14 cellular contexts compared by ENCODE assay signal in genomic region chr17:75643033-75644017, GRCh38. TPM values are rescaled to one million over a fixed set of nuclear protein-coding genes. Genes with fewer than 3 reads are reported as not detected.
DNase-seq lines count a peak whose midpoint lies in the region; ATAC-seq and TF ChIP-seq lines count a peak whose summit lies in the region.
"Had no signal": no experiment of that assay in that cellular context is flagged by ENCODE, and none has a peak within 500 bp of the region (broad histone marks: within the 10 kb centered on the region; RNA-seq: fewer than 3 reads in every experiment).

No MANE protein-coding gene starts in this region.

- no peak for TF ChIP-seq POLR2A in vagina (IDR thresholded peaks at IDR 0.05)

- peaks cover 3% of the 10 kb centered on the region for H3K27me3 Mint-ChIP-seq in nephron progenitor cell (ENCODE audit: low read depth, poor library complexity)
- H3K27me3 Mint-ChIP-seq in T-helper 2 cell treated with Interferon-gamma antibody and Interleukin-4, amounts not matched to agents 5 μg/mL and 100 μg/mL, for 36 hours (ENCODE audit: low read depth) = no peaks in the 10 kb centered on the region
- H3K27me3 Mint-ChIP-seq: activated B cell treated with CpG ODN at 0.5 μM for 24 hours; activated naive CD8-positive, alpha-beta T cell treated with anti-CD3 and anti-CD28 coated beads for 36 hours had no signal

- ATAC-seq in foreskin keratinocyte = no peak
- ATAC-seq: SK-N-SH treated with all-trans-retinoic acid at 6 μM for 48 hours had no signal

- peak overlapping the region; percentile 84 for H3K27ac ChIP-seq in left ventricle myocardium inferior (replicated peaks)
- peak overlapping the region in 1 of 2 donors; percentile 77 for H3K27ac ChIP-seq in right atrium auricular region
- peak overlapping the region; percentile 94 for H3K27ac ChIP-seq in foreskin keratinocyte
- H3K27ac ChIP-seq in vagina = peak overlapping the region; percentile 54

- H3K4me3 ChIP-seq in left ventricle myocardium inferior = no peak overlapping the region
- no peak overlapping the region for H3K4me3 ChIP-seq in right atrium auricular region
- H3K4me3 ChIP-seq in vagina = no peak overlapping the region
- no peak overlapping the region for H3K4me3 ChIP-seq in BE2C (ENCODE audit: low read depth, low read length)

- H3K36me3 ChIP-seq in left ventricle myocardium inferior (peaks cover 18% of the 10 kb centered on the region), right atrium auricular region (no peaks in the 10 kb centered on the region), vagina (no peaks in the 10 kb centered on the region), BE2C (no peaks in the 10 kb centered on the region)

- H3K9me3 ChIP-seq in left ventricle myocardium inferior (replicated peaks) (no peaks in the 10 kb centered on the region), right atrium auricular region (no peaks in the 10 kb centered on the region), vagina (no peaks in the 10 kb centered on the region), BE2C (no peaks in the 10 kb centered on the region)

- no peaks in the 10 kb centered on the region for H3K9me3 Mint-ChIP-seq in nephron progenitor cell
- H3K9me3 Mint-ChIP-seq in T-helper 2 cell treated with Interferon-gamma antibody and Interleukin-4, amounts not matched to agents 5 μg/mL and 100 μg/mL, for 36 hours = no peaks in the 10 kb centered on the region
- H3K9me3 Mint-ChIP-seq: activated B cell treated with CpG ODN at 0.5 μM for 24 hours; activated naive CD8-positive, alpha-beta T cell treated with anti-CD3 and anti-CD28 coated beads for 36 hours; nephron had no signal

- H3K36me3 Mint-ChIP-seq in nephron progenitor cell (ENCODE audit: low read depth) = no peaks in the 10 kb centered on the region
- no peaks in the 10 kb centered on the region for H3K36me3 Mint-ChIP-seq in T-helper 2 cell treated with Interferon-gamma antibody and Interleukin-4, amounts not matched to agents 5 μg/mL and 100 μg/mL, for 36 hours (ENCODE audit: low read depth)
- H3K36me3 Mint-ChIP-seq: activated naive CD8-positive, alpha-beta T cell treated with anti-CD3 and anti-CD28 coated beads for 36 hours had no signal

- TF ChIP-seq CTCF in left ventricle myocardium inferior (IDR thresholded peaks at IDR 0.05; ENCODE audit: borderline replicate concordance) = no peak
- no peak for TF ChIP-seq CTCF in right atrium auricular region (IDR thresholded peaks at IDR 0.05)
- no peak for TF ChIP-seq CTCF in foreskin keratinocyte (conservative IDR thresholded peaks at IDR 0.05)
- TF ChIP-seq CTCF in nephron progenitor cell (IDR thresholded peaks at IDR 0.05) = no peak
- TF ChIP-seq CTCF in vagina (IDR thresholded peaks at IDR 0.05) = no peak
- no peak for TF ChIP-seq CTCF in BE2C (IDR thresholded peaks at IDR 0.05; ENCODE audit: low read depth, low read length)

- H3K27me3 ChIP-seq in left ventricle myocardium inferior (ENCODE audit: low read depth) (no peaks in the 10 kb centered on the region), right atrium auricular region (no peaks in the 10 kb centered on the region), foreskin keratinocyte (no peaks in the 10 kb centered on the region), vagina (no peaks in the 10 kb centered on the region), BE2C (no peaks in the 10 kb centered on the region)

- H3K4me1 ChIP-seq in left ventricle myocardium inferior = peaks cover 53% of the 10 kb centered on the region
- peaks cover 0 to 30% of the 10 kb centered on the region in 2 donors for H3K4me1 ChIP-seq in right atrium auricular region
- H3K4me1 ChIP-seq in foreskin keratinocyte = peaks cover 15% of the 10 kb centered on the region
- peaks cover 35% of the 10 kb centered on the region for H3K4me1 ChIP-seq in vagina
- no peaks in the 10 kb centered on the region for H3K4me1 ChIP-seq in BE2C

- DNase-seq in left ventricle myocardium inferior (no peak), right atrium auricular region (ENCODE audit: low spot score) (no peak), foreskin keratinocyte (no peak), nephron progenitor cell (no peak), vagina (ENCODE audit: extremely low spot score in 2 of 2) (no peak), NCI-H1417 treated with DMSO at 0.1 percent for 48 hours (lab: John Stamatoyannopoulos, UW) (no peak), BE2C (no peak)
- DNase-seq in T-helper 2 cell treated with Interferon-gamma antibody and Interleukin-4, amounts not matched to agents 5 μg/mL and 100 μg/mL, for 36 hours (ENCODE audit: low spot score) = no peak
- DNase-seq: activated B cell treated with CpG ODN at 0.5 μM for 24 hours; activated CD8-positive, alpha-beta memory T cell treated with anti-CD3 and anti-CD28 coated beads, Interleukin-2, amount 50 U/mL, for 48 hours; activated naive CD8-positive, alpha-beta T cell treated with anti-CD3 and anti-CD28 coated beads for 36 hours; NCI-H2081 had no signal

- H3K4me3 Mint-ChIP-seq in nephron progenitor cell = no peak overlapping the region
- H3K4me3 Mint-ChIP-seq in T-helper 2 cell treated with Interferon-gamma antibody and Interleukin-4, amounts not matched to agents 5 μg/mL and 100 μg/mL, for 36 hours = no peak overlapping the region
- H3K4me3 Mint-ChIP-seq: activated B cell treated with CpG ODN at 0.5 μM for 24 hours; activated naive CD8-positive, alpha-beta T cell treated with anti-CD3 and anti-CD28 coated beads for 36 hours; nephron had no signal

- H3K27ac Mint-ChIP-seq in nephron progenitor cell = peak overlapping the region; percentile 64
- H3K27ac Mint-ChIP-seq in T-helper 2 cell treated with Interferon-gamma antibody and Interleukin-4, amounts not matched to agents 5 μg/mL and 100 μg/mL, for 36 hours = no peak overlapping the region
- H3K27ac Mint-ChIP-seq: activated B cell treated with CpG ODN at 0.5 μM for 24 hours; activated naive CD8-positive, alpha-beta T cell treated with anti-CD3 and anti-CD28 coated beads for 36 hours; nephron had no signal

- intact Hi-C loops in left ventricle myocardium inferior (cut with micrococcal nuclease) (no loop called here), vagina (cut with DNase I) (no loop called here)

- no peaks in the 10 kb centered on the region for H3K4me1 Mint-ChIP-seq in nephron progenitor cell
- peaks cover 8% of the 10 kb centered on the region for H3K4me1 Mint-ChIP-seq in T-helper 2 cell treated with Interferon-gamma antibody and Interleukin-4, amounts not matched to agents 5 μg/mL and 100 μg/mL, for 36 hours (ENCODE audit: low read depth)
- H3K4me1 Mint-ChIP-seq: nephron had no signal

RNA-seq across cellular contexts. Expression of gene SMIM5, which starts 10.1 kb away (rescaled TPM):
- 14.0 TPM for total RNA-seq in left ventricle myocardium inferior
- total RNA-seq in right atrium auricular region = 10 to 100 TPM in 1 of 2 donors, 1 to 10 TPM in 1; 6.4 to 12.0 TPM
- not detected in 2 replicates for total RNA-seq in foreskin keratinocyte
- polyA plus RNA-seq in foreskin keratinocyte = 0.06 TPM in 1 of 2 replicates, not detected in the other
- total RNA-seq in vagina = 2.2 TPM
- polyA plus RNA-seq in BE2C (2012; ENCODE audit: insufficient read depth, insufficient read length, low read depth) = 0.46 TPM

RNA-seq across cellular contexts. Expression of gene RECQL5, which starts 23.6 kb away (rescaled TPM):
- total RNA-seq in left ventricle myocardium inferior (17.3 TPM), right atrium auricular region (1 to 10 TPM; 6.2 to 7.1 TPM), foreskin keratinocyte (26.3 and 27.4 TPM in 2 replicates), vagina (44.0 TPM)
- 19.5 and 20.5 TPM in 2 replicates for polyA plus RNA-seq in foreskin keratinocyte
- polyA plus RNA-seq in BE2C (2012; ENCODE audit: insufficient read depth, insufficient read length, low read depth) = 69.1 TPM

RNA-seq across cellular contexts. Expression of gene SAP30BP, which starts 23.8 kb away (rescaled TPM):
- 47.2 TPM for total RNA-seq in left ventricle myocardium inferior
- 10 to 100 TPM; 28.5 to 44.6 TPM for total RNA-seq in right atrium auricular region
- total RNA-seq in foreskin keratinocyte = 95.0 and 96.3 TPM in 2 replicates
- 113 and 118 TPM in 2 replicates for polyA plus RNA-seq in foreskin keratinocyte
- 79.1 TPM for total RNA-seq in vagina
- 162 TPM for polyA plus RNA-seq in BE2C (2012; ENCODE audit: insufficient read depth, insufficient read length, low read depth)

RNA-seq across cellular contexts. Expression of gene MYO15B, which starts 55.7 kb away (rescaled TPM):
- 43.0 TPM for total RNA-seq in left ventricle myocardium inferior
- total RNA-seq in right atrium auricular region = 10 to 100 TPM; 29.3 to 34.3 TPM
- total RNA-seq in foreskin keratinocyte = 0.67 and 0.75 TPM in 2 replicates
- polyA plus RNA-seq in foreskin keratinocyte = 0.23 and 1.00 TPM in 2 replicates
- 160 TPM for total RNA-seq in vagina
- polyA plus RNA-seq in BE2C (2012; ENCODE audit: insufficient read depth, insufficient read length, low read depth) = 10.0 TPM
